ENCODE assay signal across 28 cellular contexts in the genomic region with DNA sequence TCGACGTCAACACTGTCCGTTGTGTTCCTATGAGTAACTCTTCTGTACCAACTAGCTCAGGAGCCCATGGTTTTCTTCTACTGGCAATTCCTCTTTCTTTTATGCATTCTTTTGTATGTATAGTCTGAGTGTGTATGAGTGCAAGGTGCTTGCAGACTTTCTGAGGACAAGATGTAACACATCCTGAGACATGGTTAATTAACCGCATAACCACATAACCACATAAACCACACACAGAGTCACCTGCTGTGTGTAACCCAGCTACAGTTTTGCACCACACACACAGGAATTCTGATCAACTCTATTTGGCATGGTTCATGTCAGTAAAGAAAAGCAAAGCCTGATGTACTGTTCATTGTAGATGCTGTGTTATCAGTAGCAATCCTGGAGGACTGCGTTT.
DNase-seq lines count a peak whose midpoint lies in the region; ATAC-seq, FAIRE-seq and TF ChIP-seq lines count a peak whose summit lies in the region.
"Had no signal": no experiment of that assay in that cellular context is flagged by ENCODE, and none has a peak within 500 bp of the region (broad histone marks: within the 10 kb centered on the region; RNA-seq: fewer than 3 reads in every experiment).

No MANE protein-coding gene starts in this region.

- H3K4me3 ChIP-seq in NB4 (ENCODE audit: low read depth, low read length) = no peak overlapping the region
- no peak overlapping the region for H3K4me3 ChIP-seq in bronchial epithelial cell (ENCODE audit: low read depth, low read length)
- no peak overlapping the region for H3K4me3 ChIP-seq in esophagus muscularis mucosa
- H3K4me3 ChIP-seq: gastrocnemius medialis, PC-9, prostate gland, sigmoid colon, tibial nerve had no signal

- TF ChIP-seq EP300 in esophagus muscularis mucosa (IDR thresholded peaks at IDR 0.05) = no peak

- WGBS in esophagus muscularis mucosa = 92% methylated on average over 5 of the region's 5 CpGs

- H3K27ac ChIP-seq in esophagus muscularis mucosa (replicated peaks in 1 of 4) = no peak overlapping the region
- H3K27ac ChIP-seq: brain microvascular endothelial cell, C4-2B, gastrocnemius medialis, PC-9, prostate gland, sigmoid colon, tibial nerve had no signal

- no peaks in the 10 kb centered on the region for H3K9me3 ChIP-seq in esophagus muscularis mucosa
- H3K9me3 ChIP-seq: gastrocnemius medialis, prostate gland, sigmoid colon, tibial nerve had no signal

- intact Hi-C loops in esophagus muscularis mucosa (cut with DNase I) = no loop called here

- no peak for TF ChIP-seq POLR2A in NB4 (IDR thresholded peaks at IDR 0.05; ENCODE audit: extremely low read depth, insufficient read length)
- no peak for TF ChIP-seq POLR2A in esophagus muscularis mucosa (IDR thresholded peaks at IDR 0.05; ENCODE audit: low read depth)

- H3K36me3 ChIP-seq in bronchial epithelial cell (ENCODE audit: control insufficient read depth, insufficient read depth, low read length) = no peaks in the 10 kb centered on the region
- H3K36me3 ChIP-seq in esophagus muscularis mucosa = no peaks in the 10 kb centered on the region
- H3K36me3 ChIP-seq: brain microvascular endothelial cell, gastrocnemius medialis, prostate gland, sigmoid colon, tibial nerve had no signal

- DNase-seq in NCI-H2107 treated with DMSO at 0.1 percent for 48 hours (lab: John Stamatoyannopoulos, UW; ENCODE audit: unreplicated experiment) (peak; percentile 53), NCI-H2107 (lab: John Stamatoyannopoulos, UW) (no peak), NB4 (ENCODE audit: low read depth) (peak; percentile 38), bronchial epithelial cell (ENCODE audit: low read depth) (peak; percentile 12), DMS153 treated with DMSO at 0.1 percent for 48 hours (lab: John Stamatoyannopoulos, UW; ENCODE audit: unreplicated experiment) (no peak), NCI-H2029 treated with DMSO at 0.1 percent for 48 hours (lab: John Stamatoyannopoulos, UW) (no peak), esophagus muscularis mucosa (ENCODE audit: extremely low spot score) (no peak)
- DNase-seq: 8988T; amygdala; brain microvascular endothelial cell; COR-L47; gastrocnemius medialis; HFFc6; left cardiac atrium; NCI-H510A treated with DMSO at 0.1 percent for 48 hours; occipital lobe; PC-9; Right ventricle myocardium superior; sigmoid colon; stimulated activated CD4-positive, alpha-beta T cell treated with anti-CD3 and anti-CD28 coated beads, Interleukin-4, amount 100 ng/mL, for 24 hours had no signal

- FAIRE-seq in bronchial epithelial cell (lab: Jason Lieb, UNC) = no peak
- FAIRE-seq: GM18507, H1 had no signal

- H3K27me3 ChIP-seq in bronchial epithelial cell (ENCODE audit: control insufficient read depth, insufficient read depth, low read length) (peaks cover 2% of the 10 kb centered on the region), esophagus muscularis mucosa (peaks cover 0 to 5% (median 0%) of the 10 kb centered on the region in 4 donors)
- H3K27me3 ChIP-seq: brain microvascular endothelial cell, gastrocnemius medialis, sigmoid colon, tibial nerve had no signal

- no peak for ATAC-seq in HG03432 (IDR thresholded peaks at IDR 0.05; ENCODE audit: unreplicated experiment)
- ATAC-seq: activated naive CD4-positive, alpha-beta T cell treated with anti-CD3 and anti-CD28 coated beads, Interleukin-2, amount 50 U/mL, for 72 hours; gastrocnemius medialis; left cardiac atrium; natural killer cell treated with Interleukin-12 subunit alpha and Interleukin-12 subunit beta and Interleukin-15 and Interleukin-18, amount 100 ng/mL, for 72 hours had no signal

- TF ChIP-seq CTCF in NB4 (IDR thresholded peaks at IDR 0.05; ENCODE audit: low read depth, low read length) = no peak
- TF ChIP-seq CTCF in bronchial epithelial cell (IDR thresholded peaks at IDR 0.05; ENCODE audit: insufficient read depth, low read length, severe bottlenecking) = no peak
- no peak for TF ChIP-seq CTCF in esophagus muscularis mucosa (IDR thresholded peaks at IDR 0.05)

- peaks cover 3 to 38% (median 13%) of the 10 kb centered on the region in 4 donors for H3K4me1 ChIP-seq in esophagus muscularis mucosa
- H3K4me1 ChIP-seq: gastrocnemius medialis, prostate gland had no signal

Comparison
In these comparisons a context has a peak if more than half of its experiments do, and no peak if none do; other contexts are left out.
1. DNase-seq: peak in NCI-H2107 treated with DMSO at 0.1 percent for 48 hours (single experiment), NB4 (single experiment) and bronchial epithelial cell (single experiment); none in NCI-H2107 (single experiment), DMS153 treated with DMSO at 0.1 percent for 48 hours (single experiment), NCI-H2029 treated with DMSO at 0.1 percent for 48 hours (single experiment) and esophagus muscularis mucosa (single experiment).